Comparison of ENCODE assay signal across 9 cellular contexts in genomic region chr4:110610940-110611785, GRCh38. TPM values are rescaled to one million over a fixed set of nuclear protein-coding genes. Genes with fewer than 3 reads are reported as not detected.
DNase-seq lines count a peak whose midpoint lies in the region; ATAC-seq, FAIRE-seq and TF ChIP-seq lines count a peak whose summit lies in the region.
"Had no signal": no experiment of that assay in that cellular context is flagged by ENCODE, and none has a peak within 500 bp of the region (broad histone marks: within the 10 kb centered on the region; RNA-seq: fewer than 3 reads in every experiment).

No MANE protein-coding gene starts in this region.

- H3K27ac Mint-ChIP-seq in T-helper 2 cell treated with Interferon-gamma antibody and Interleukin-4, amounts not matched to agents 5 μg/mL and 100 μg/mL, for 36 hours = no peak overlapping the region

- no peaks in the 10 kb centered on the region for H3K36me3 Mint-ChIP-seq in T-helper 2 cell treated with Interferon-gamma antibody and Interleukin-4, amounts not matched to agents 5 μg/mL and 100 μg/mL, for 36 hours (ENCODE audit: low read depth)

- no peak overlapping the region for H3K27ac ChIP-seq in kidney (ENCODE audit: low read depth in 2 of 2, low read length in 2 of 2)
- no peak overlapping the region for H3K27ac ChIP-seq in gastrocnemius medialis

- H3K9me3 ChIP-seq in kidney (ENCODE audit: control insufficient read depth in 1 of 2, low read length in 2 of 2) (no peaks in the 10 kb centered on the region), gastrocnemius medialis (no peaks in the 10 kb centered on the region)

- intact Hi-C loops in kidney (cut with DNase I) (no loop called here), gastrocnemius medialis (cut with DNase I; ENCODE audit: low total_unique reads) (no loop called here)

- H3K4me1 ChIP-seq in kidney (ENCODE audit: control insufficient read depth in 1 of 2, insufficient read depth in 1 of 2, low read depth in 1 of 2, low read length in 2 of 2) = peaks cover 0 to 6% of the 10 kb centered on the region in 2 donors
- peaks cover 5 to 7% of the 10 kb centered on the region in 2 donors for H3K4me1 ChIP-seq in gastrocnemius medialis

- no peak overlapping the region for H3K9ac ChIP-seq in kidney (ENCODE audit: low read length in 2 of 2)

- no peaks in the 10 kb centered on the region for H3K4me1 Mint-ChIP-seq in T-helper 2 cell treated with Interferon-gamma antibody and Interleukin-4, amounts not matched to agents 5 μg/mL and 100 μg/mL, for 36 hours (ENCODE audit: low read depth)

- no peaks in the 10 kb centered on the region for H3K36me3 ChIP-seq in kidney (ENCODE audit: control insufficient read depth in 1 of 2, insufficient read depth in 2 of 2, low read length in 2 of 2)
- H3K36me3 ChIP-seq in gastrocnemius medialis = no peaks in the 10 kb centered on the region

- no peaks in the 10 kb centered on the region for H3K9me3 Mint-ChIP-seq in T-helper 2 cell treated with Interferon-gamma antibody and Interleukin-4, amounts not matched to agents 5 μg/mL and 100 μg/mL, for 36 hours

- DNase-seq in Caki2 (ENCODE audit: low read depth) (peak; percentile 95), kidney (peak; percentile 72), SW 1271 (lab: John Stamatoyannopoulos, UW) (no peak), gastrocnemius medialis (no peak)
- no peak for DNase-seq in activated CD4-positive, CD25-positive, alpha-beta regulatory T cell (lab: John Stamatoyannopoulos, UW)
- no peak for DNase-seq in T-helper 2 cell treated with Interferon-gamma antibody and Interleukin-4, amounts not matched to agents 5 μg/mL and 100 μg/mL, for 36 hours (ENCODE audit: low spot score)
- DNase-seq: Karpas-422 had no signal

- in situ Hi-C loops in Caki2 (cut with HindIII; ENCODE audit: low pct_unique_long_range_greater_than_20kb, low sequenced_read_pairs) (no loop called here), gastrocnemius medialis (cut with MboI; ENCODE audit: low sequenced_read_pairs in 4 of 4) (no loop called here)

- FAIRE-seq in kidney (lab: Jason Lieb, UNC) = no peak

- H3K27me3 Mint-ChIP-seq in T-helper 2 cell treated with Interferon-gamma antibody and Interleukin-4, amounts not matched to agents 5 μg/mL and 100 μg/mL, for 36 hours (ENCODE audit: low read depth) = peaks cover 77% of the 10 kb centered on the region

- ATAC-seq in GM21381 (IDR thresholded peaks at IDR 0.05; ENCODE audit: unreplicated experiment) (peak; percentile 88), HG03439 (IDR thresholded peaks at IDR 0.05; ENCODE audit: unreplicated experiment) (peak; percentile 78), gastrocnemius medialis (no peak)

- H3K27me3 ChIP-seq in gastrocnemius medialis = peaks cover 4 to 24% (median 19%) of the 10 kb centered on the region in 3 donors

- TF ChIP-seq POLR2A in gastrocnemius medialis (IDR thresholded peaks at IDR 0.05) = no peak

- H3K4me3 ChIP-seq in kidney (ENCODE audit: low read length in 2 of 2) = no peak overlapping the region
- H3K4me3 ChIP-seq in gastrocnemius medialis = peak overlapping the region in 1 of 4 donors; percentile 17

- TF ChIP-seq CTCF in kidney (IDR thresholded peaks at IDR 0.05; ENCODE audit: borderline replicate concordance, extremely low read depth, insufficient read depth) (no peak), gastrocnemius medialis (IDR thresholded peaks at IDR 0.05 in 4 of 5, conservative IDR thresholded peaks at IDR 0.05 in 1 of 5) (no peak)

- no peak overlapping the region for H3K4me3 Mint-ChIP-seq in T-helper 2 cell treated with Interferon-gamma antibody and Interleukin-4, amounts not matched to agents 5 μg/mL and 100 μg/mL, for 36 hours

RNA-seq across cellular contexts. Expression of gene PITX2, which starts 11.7 kb away (rescaled TPM):
- 0.14 TPM in 1 of 2 replicates, not detected in the other for total RNA-seq in Caki2 (2014; rRNA removed; shearing (Covaris generic); ENCODE audit: low replicate concordance)
- total RNA-seq in kidney = 3.2 TPM
- polyA plus RNA-seq in kidney (ENCODE audit: insufficient read depth, low read depth, low replicate concordance) = 0.71 TPM
- total RNA-seq in gastrocnemius medialis = 10 to 100 TPM; 30.5 to 58.9 (median 38.2) TPM

Comparison
In these comparisons a context has a peak if more than half of its experiments do, and no peak if none do; other contexts are left out.
1. DNase-seq: peak in Caki2 (single experiment) and kidney (single experiment); none in SW 1271 (0 of 2), activated CD4-positive, CD25-positive, alpha-beta regulatory T cell (0 of 4), T-helper 2 cell treated with Interferon-gamma antibody and Interleukin-4, amounts not matched to agents 5 μg/mL and 100 μg/mL, for 36 hours (single experiment) and gastrocnemius medialis (0 of 2).
2. ATAC-seq: peak in GM21381 (single experiment) and HG03439 (single experiment); none in gastrocnemius medialis (0 of 2).